ENCODE assay signal across 19 cellular contexts in the genomic region with DNA sequence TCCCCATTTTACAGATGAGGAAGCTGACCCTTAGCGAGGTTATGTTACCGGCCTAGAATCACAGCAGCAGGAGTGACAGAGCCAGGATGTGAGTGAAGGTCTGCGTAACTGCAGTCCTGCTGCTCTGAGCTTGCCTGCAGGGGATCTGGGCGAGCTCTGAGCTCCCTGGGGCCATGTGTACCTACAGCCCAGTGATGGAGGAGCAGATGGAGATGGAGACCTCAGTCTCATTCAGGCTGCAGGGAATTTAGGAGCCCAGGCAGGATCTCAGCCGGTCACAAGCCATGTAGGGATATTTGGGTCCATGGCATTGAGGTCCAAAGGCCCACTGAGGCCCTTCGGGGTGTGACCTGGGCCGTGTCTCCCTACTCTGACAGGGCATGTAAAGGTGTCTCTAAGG.
DNase-seq lines count a peak whose midpoint lies in the region; ATAC-seq and TF ChIP-seq lines count a peak whose summit lies in the region.
"Had no signal": no experiment of that assay in that cellular context is flagged by ENCODE, and none has a peak within 500 bp of the region (broad histone marks: within the 10 kb centered on the region; RNA-seq: fewer than 3 reads in every experiment).

No MANE protein-coding gene starts in this region.

- no peaks in the 10 kb centered on the region for H3K36me3 ChIP-seq in breast epithelium
- H3K36me3 ChIP-seq in upper lobe of right lung, result no peaks in the 10 kb centered on the region
- no peaks in the 10 kb centered on the region for H3K36me3 ChIP-seq in colonic mucosa

- H3K4me3 ChIP-seq in breast epithelium, result no peak overlapping the region
- H3K4me3 ChIP-seq in upper lobe of right lung, result no peak overlapping the region
- no peak overlapping the region for H3K4me3 ChIP-seq in colonic mucosa
- H3K4me3 ChIP-seq: K562 had no signal

- CTCF ChIA-PET in MCF 10A (lab: Yijun Ruan, JAX), result interaction anchor here (0.7 kb wide), 1 partner anchor 80 kb away, joined by 3 read pairs; no protein-coding TSS in a partner anchor
- CTCF ChIA-PET in activated B cell treated with CpG ODN at 0.5 μM for 24 hours (lab: Charles Lee), result no interaction called here

- no TSS peak for BruUV-seq in MCF 10A (replicated peaks; lab: Mats Ljungman, UMichigan)

- H3K27ac Mint-ChIP-seq in MCF 10A (ENCODE audit: low read depth, unreplicated experiment) (no peak overlapping the region), activated B cell treated with CpG ODN at 0.5 μM for 24 hours (no peak overlapping the region)

- H3K4me1 ChIP-seq in breast epithelium (no peaks in the 10 kb centered on the region), upper lobe of right lung (no peaks in the 10 kb centered on the region), colonic mucosa (no peaks in the 10 kb centered on the region)

- H3K4me3 Mint-ChIP-seq in MCF 10A (ENCODE audit: unreplicated experiment) (no peak overlapping the region), activated B cell treated with CpG ODN at 0.5 μM for 24 hours (no peak overlapping the region)
- H3K4me3 Mint-ChIP-seq: CD4-positive, CD25-positive, alpha-beta regulatory T cell had no signal

- TF ChIP-seq POLR2A in breast epithelium (IDR thresholded peaks at IDR 0.05), result no peak

- no peaks in the 10 kb centered on the region for H3K9me3 ChIP-seq in breast epithelium
- H3K9me3 ChIP-seq in upper lobe of right lung, result no peaks in the 10 kb centered on the region
- no peaks in the 10 kb centered on the region for H3K9me3 ChIP-seq in colonic mucosa

- H3K27ac ChIP-seq in breast epithelium (no peak overlapping the region), upper lobe of right lung (no peak overlapping the region), colonic mucosa (no peak overlapping the region)

- H3K27me3 Mint-ChIP-seq in MCF 10A (ENCODE audit: insufficient read depth, unreplicated experiment) (peaks cover 55% of the 10 kb centered on the region), activated B cell treated with CpG ODN at 0.5 μM for 24 hours (peaks cover 12% of the 10 kb centered on the region)

- DNase-seq in breast epithelium (ENCODE audit: low spot score in 2 of 2) (peak; percentile 6 to 14), MCF 10A (ENCODE audit: unreplicated experiment) (no peak), activated B cell treated with CpG ODN at 0.5 μM for 24 hours (peak; percentile 8), left lobe of liver (ENCODE audit: low spot score) (peak; percentile 26), upper lobe of right lung (peak; percentile 27), colonic mucosa (no peak), LoVo (ENCODE audit: low spot score) (no peak)
- DNase-seq: ACHN; AML-193; CD4-positive, CD25-positive, alpha-beta regulatory T cell; DMS79; NCI-H1092 treated with DMSO at 0.1 percent for 48 hours; NCI-H2081 treated with DMSO at 0.1 percent for 48 hours; NCI-H510A treated with DMSO at 0.1 percent for 48 hours; Right ventricle myocardium superior had no signal

- intact Hi-C loops in breast epithelium (cut with DNase I; ENCODE audit: low total_unique reads) (no loop called here), MCF 10A (cut with micrococcal nuclease) (no loop called here), activated B cell treated with CpG ODN at 0.5 μM for 24 hours (cut with micrococcal nuclease) (no loop called here), upper lobe of right lung (cut with DNase I) (no loop called here), colonic mucosa (cut with DNase I) (no loop called here)

- POLR2A ChIA-PET in MCF 10A (lab: Yijun Ruan, JAX) (no interaction called here), activated B cell treated with CpG ODN at 0.5 μM for 24 hours (lab: Charles Lee) (no interaction called here)

- H3K9ac ChIP-seq in colonic mucosa (ENCODE audit: low read depth in 2 of 2, low read length in 2 of 2), result no peak overlapping the region

- no peak for TF ChIP-seq CTCF in breast epithelium (IDR thresholded peaks at IDR 0.05)
- TF ChIP-seq CTCF in MCF 10A (IDR thresholded peaks at IDR 0.05; ENCODE audit: unreplicated experiment), result no peak
- no peak for TF ChIP-seq CTCF in activated B cell treated with CpG ODN at 0.5 μM for 24 hours (IDR thresholded peaks at IDR 0.05)
- TF ChIP-seq CTCF in upper lobe of right lung (IDR thresholded peaks at IDR 0.05), result no peak
- TF ChIP-seq CTCF in colonic mucosa (IDR thresholded peaks at IDR 0.05), result no peak

- H3K4me1 Mint-ChIP-seq in MCF 10A (ENCODE audit: insufficient read depth, unreplicated experiment), result no peaks in the 10 kb centered on the region
- H3K4me1 Mint-ChIP-seq in activated B cell treated with CpG ODN at 0.5 μM for 24 hours, result no peaks in the 10 kb centered on the region
- H3K4me1 Mint-ChIP-seq: CD4-positive, CD25-positive, alpha-beta regulatory T cell had no signal

- ATAC-seq in activated B cell treated with CpG ODN at 0.5 μM for 24 hours (ENCODE audit: low read depth) (no peak), left lobe of liver (no peak), upper lobe of right lung (no peak), HG03378 (IDR thresholded peaks at IDR 0.05; ENCODE audit: unreplicated experiment) (no peak)
- ATAC-seq: HCT116, K562, Panc1 had no signal

- no peaks in the 10 kb centered on the region for H3K36me3 Mint-ChIP-seq in MCF 10A (ENCODE audit: insufficient read depth, unreplicated experiment)
- no peaks in the 10 kb centered on the region for H3K36me3 Mint-ChIP-seq in activated B cell treated with CpG ODN at 0.5 μM for 24 hours (ENCODE audit: low read depth)
- H3K36me3 Mint-ChIP-seq: CD4-positive, CD25-positive, alpha-beta regulatory T cell had no signal

- peaks cover 0 to 10% of the 10 kb centered on the region in 2 donors for H3K27me3 ChIP-seq in breast epithelium
- H3K27me3 ChIP-seq in upper lobe of right lung, result peaks cover 11% of the 10 kb centered on the region
- no peaks in the 10 kb centered on the region for H3K27me3 ChIP-seq in colonic mucosa

- no peaks in the 10 kb centered on the region for H3K9me3 Mint-ChIP-seq in MCF 10A (ENCODE audit: unreplicated experiment)
- no peaks in the 10 kb centered on the region for H3K9me3 Mint-ChIP-seq in activated B cell treated with CpG ODN at 0.5 μM for 24 hours
- H3K9me3 Mint-ChIP-seq: CD4-positive, CD25-positive, alpha-beta regulatory T cell had no signal

Comparison
In these comparisons a context has a peak if more than half of its experiments do, and no peak if none do; other contexts are left out.
1. DNase-seq: peak in breast epithelium (2 of 2), activated B cell treated with CpG ODN at 0.5 μM for 24 hours (single experiment), left lobe of liver (single experiment) and upper lobe of right lung (single experiment); none in MCF 10A (single experiment), colonic mucosa (single experiment) and LoVo (single experiment).